Comparison of ENCODE assay signal across 1 cellular context in the genomic region with DNA sequence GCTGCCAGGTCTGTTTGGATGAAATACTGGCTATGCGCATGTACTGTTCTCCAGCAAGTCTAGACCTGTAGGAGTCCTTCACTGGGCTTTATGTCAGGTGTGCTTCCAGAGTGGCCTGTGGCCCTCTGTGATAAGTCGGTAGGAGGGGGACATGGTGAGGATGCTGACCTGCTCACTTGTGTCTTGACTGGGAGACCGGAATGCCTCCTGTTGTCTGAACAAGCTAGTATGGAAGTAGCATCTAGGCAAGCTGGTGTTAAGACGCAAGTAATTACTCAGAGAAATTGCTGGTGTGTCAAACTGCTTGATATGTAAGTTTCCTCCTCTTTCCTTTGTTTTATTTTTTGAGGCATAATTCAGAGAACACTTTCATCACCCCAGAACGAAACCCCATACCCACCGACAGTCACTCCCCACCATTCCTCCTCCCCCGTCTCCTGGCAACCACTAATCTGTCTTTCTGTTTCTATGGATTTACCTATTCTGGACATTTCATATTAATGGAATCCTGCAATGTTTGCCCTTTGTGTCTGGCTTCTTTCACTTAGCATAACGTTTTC.
TF ChIP-seq lines count a peak whose summit lies in the region.

No MANE protein-coding gene starts in this region.

TF ChIP-seq in WTC11, 78 proteins besides CTCF, POLR2A, EP300 and RAD21 (continued from another document):
- TF ChIP-seq NFE2L1 (CRISPR knock-in tag; IDR thresholded peaks at IDR 0.05) (no peak), CREB1 (CRISPR knock-in tag; IDR thresholded peaks at IDR 0.05) (no peak), IRF2 (CRISPR knock-in tag; IDR thresholded peaks at IDR 0.05; ENCODE audit: borderline replicate concordance, low read depth) (no peak), JUN (CRISPR knock-in tag; IDR thresholded peaks at IDR 0.05) (no peak), EMX1 (CRISPR knock-in tag; IDR thresholded peaks at IDR 0.05) (no peak), NR1H2 (CRISPR knock-in tag; IDR thresholded peaks at IDR 0.05) (no peak), FOXJ3 (CRISPR knock-in tag; IDR thresholded peaks at IDR 0.05; ENCODE audit: borderline replicate concordance) (no peak)
- TF ChIP-seq, protein P1, sequence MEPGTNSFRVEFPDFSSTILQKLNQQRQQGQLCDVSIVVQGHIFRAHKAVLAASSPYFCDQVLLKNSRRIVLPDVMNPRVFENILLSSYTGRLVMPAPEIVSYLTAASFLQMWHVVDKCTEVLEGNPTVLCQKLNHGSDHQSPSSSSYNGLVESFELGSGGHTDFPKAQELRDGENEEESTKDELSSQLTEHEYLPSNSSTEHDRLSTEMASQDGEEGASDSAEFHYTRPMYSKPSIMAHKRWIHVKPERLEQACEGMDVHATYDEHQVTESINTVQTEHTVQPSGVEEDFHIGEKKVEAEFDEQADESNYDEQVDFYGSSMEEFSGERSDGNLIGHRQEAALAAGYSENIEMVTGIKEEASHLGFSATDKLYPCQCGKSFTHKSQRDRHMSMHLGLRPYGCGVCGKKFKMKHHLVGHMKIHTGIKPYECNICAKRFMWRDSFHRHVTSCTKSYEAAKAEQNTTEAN (CRISPR knock-in tag; IDR thresholded peaks at IDR 0.05), result no peak
- TF ChIP-seq, protein P2, sequence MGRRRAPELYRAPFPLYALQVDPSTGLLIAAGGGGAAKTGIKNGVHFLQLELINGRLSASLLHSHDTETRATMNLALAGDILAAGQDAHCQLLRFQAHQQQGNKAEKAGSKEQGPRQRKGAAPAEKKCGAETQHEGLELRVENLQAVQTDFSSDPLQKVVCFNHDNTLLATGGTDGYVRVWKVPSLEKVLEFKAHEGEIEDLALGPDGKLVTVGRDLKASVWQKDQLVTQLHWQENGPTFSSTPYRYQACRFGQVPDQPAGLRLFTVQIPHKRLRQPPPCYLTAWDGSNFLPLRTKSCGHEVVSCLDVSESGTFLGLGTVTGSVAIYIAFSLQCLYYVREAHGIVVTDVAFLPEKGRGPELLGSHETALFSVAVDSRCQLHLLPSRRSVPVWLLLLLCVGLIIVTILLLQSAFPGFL (CRISPR knock-in tag; IDR thresholded peaks at IDR 0.05; ENCODE audit: borderline replicate concordance), result no peak
- TF ChIP-seq, protein P3, sequence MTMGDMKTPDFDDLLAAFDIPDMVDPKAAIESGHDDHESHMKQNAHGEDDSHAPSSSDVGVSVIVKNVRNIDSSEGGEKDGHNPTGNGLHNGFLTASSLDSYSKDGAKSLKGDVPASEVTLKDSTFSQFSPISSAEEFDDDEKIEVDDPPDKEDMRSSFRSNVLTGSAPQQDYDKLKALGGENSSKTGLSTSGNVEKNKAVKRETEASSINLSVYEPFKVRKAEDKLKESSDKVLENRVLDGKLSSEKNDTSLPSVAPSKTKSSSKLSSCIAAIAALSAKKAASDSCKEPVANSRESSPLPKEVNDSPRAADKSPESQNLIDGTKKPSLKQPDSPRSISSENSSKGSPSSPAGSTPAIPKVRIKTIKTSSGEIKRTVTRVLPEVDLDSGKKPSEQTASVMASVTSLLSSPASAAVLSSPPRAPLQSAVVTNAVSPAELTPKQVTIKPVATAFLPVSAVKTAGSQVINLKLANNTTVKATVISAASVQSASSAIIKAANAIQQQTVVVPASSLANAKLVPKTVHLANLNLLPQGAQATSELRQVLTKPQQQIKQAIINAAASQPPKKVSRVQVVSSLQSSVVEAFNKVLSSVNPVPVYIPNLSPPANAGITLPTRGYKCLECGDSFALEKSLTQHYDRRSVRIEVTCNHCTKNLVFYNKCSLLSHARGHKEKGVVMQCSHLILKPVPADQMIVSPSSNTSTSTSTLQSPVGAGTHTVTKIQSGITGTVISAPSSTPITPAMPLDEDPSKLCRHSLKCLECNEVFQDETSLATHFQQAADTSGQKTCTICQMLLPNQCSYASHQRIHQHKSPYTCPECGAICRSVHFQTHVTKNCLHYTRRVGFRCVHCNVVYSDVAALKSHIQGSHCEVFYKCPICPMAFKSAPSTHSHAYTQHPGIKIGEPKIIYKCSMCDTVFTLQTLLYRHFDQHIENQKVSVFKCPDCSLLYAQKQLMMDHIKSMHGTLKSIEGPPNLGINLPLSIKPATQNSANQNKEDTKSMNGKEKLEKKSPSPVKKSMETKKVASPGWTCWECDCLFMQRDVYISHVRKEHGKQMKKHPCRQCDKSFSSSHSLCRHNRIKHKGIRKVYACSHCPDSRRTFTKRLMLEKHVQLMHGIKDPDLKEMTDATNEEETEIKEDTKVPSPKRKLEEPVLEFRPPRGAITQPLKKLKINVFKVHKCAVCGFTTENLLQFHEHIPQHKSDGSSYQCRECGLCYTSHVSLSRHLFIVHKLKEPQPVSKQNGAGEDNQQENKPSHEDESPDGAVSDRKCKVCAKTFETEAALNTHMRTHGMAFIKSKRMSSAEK (CRISPR knock-in tag; IDR thresholded peaks at IDR 0.05; ENCODE audit: borderline replicate concordance), result no peak
- TF ChIP-seq, protein P4, sequence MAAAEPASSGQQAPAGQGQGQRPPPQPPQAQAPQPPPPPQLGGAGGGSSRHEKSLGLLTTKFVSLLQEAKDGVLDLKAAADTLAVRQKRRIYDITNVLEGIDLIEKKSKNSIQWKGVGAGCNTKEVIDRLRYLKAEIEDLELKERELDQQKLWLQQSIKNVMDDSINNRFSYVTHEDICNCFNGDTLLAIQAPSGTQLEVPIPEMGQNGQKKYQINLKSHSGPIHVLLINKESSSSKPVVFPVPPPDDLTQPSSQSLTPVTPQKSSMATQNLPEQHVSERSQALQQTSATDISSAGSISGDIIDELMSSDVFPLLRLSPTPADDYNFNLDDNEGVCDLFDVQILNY (CRISPR knock-in tag; IDR thresholded peaks at IDR 0.05), result no peak
